Comparison of ENCODE assay signal across 12 cellular contexts in the genomic region with DNA sequence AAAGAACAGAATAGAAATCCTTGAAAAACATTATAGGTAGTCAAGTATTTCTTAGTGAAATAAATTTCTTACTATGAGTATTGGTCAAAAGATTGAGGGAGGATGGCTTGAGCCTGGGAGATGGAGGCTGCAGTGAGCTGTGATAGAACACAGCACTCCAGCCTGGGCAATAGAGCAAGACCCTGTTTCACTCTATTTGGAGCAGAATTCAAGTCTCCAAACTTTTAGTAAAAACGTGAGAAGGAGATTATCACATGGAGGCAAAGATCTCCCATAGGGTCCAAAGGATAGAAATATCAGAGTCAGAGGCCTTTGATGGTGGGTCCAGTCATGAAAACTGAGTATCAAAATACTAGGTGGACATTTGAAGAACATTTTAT. TPM values are rescaled to one million over a fixed set of nuclear protein-coding genes. Genes with fewer than 3 reads are reported as not detected.
A peak's percentile ranks its signal among the peaks of the same experiment; 100 is the strongest.
DNase-seq lines count a peak whose midpoint lies in the region; TF ChIP-seq lines count a peak whose summit lies in the region.
"Had no signal": no experiment of that assay in that cellular context is flagged by ENCODE, and none has a peak within 500 bp of the region (broad histone marks: within the 10 kb centered on the region; RNA-seq: fewer than 3 reads in every experiment).

No MANE protein-coding gene starts in this region.

- H3K4me1 ChIP-seq in PC-9 (replicated peaks; ENCODE audit: insufficient read depth), result peaks cover 23% of the 10 kb centered on the region
- H3K4me1 ChIP-seq in skeletal muscle tissue (ENCODE audit: control insufficient read depth in 3 of 3, insufficient read depth in 3 of 3, low read length in 3 of 3), result peaks cover 16 to 25% (median 19%) of the 10 kb centered on the region in 3 donors

- peak overlapping the region; percentile 86 for H3K4me3 Mint-ChIP-seq in T-helper 1 cell treated with Interleukin-12 subunit alpha and Interleukin-12 subunit beta and Interleukin-4 antibody, amounts not matched to agents 30 μg/mL and 1 μg/mL, for 36 hours
- peak overlapping the region; percentile 98 for H3K4me3 Mint-ChIP-seq in endothelial cell (ENCODE audit: unreplicated experiment)

- peaks cover 17% of the 10 kb centered on the region for H3K9me3 Mint-ChIP-seq in T-helper 1 cell treated with Interleukin-12 subunit alpha and Interleukin-12 subunit beta and Interleukin-4 antibody, amounts not matched to agents 30 μg/mL and 1 μg/mL, for 36 hours
- peaks cover 6% of the 10 kb centered on the region for H3K9me3 Mint-ChIP-seq in endothelial cell (ENCODE audit: unreplicated experiment)

- peaks cover 35% of the 10 kb centered on the region for H3K79me2 ChIP-seq in PC-9 (ENCODE audit: low read depth)

- no peak overlapping the region for H2AFZ ChIP-seq in PC-9

- POLR2A ChIA-PET in PC-9 (lab: Charles Lee; ENCODE audit: unreplicated experiment), result interaction anchor here (0.6 kb wide), 2 partner anchors 125 to 536 kb away, joined by 3 read pairs; no protein-coding TSS in a partner anchor

- no peaks in the 10 kb centered on the region for H3K27me3 Mint-ChIP-seq in T-helper 1 cell treated with Interleukin-12 subunit alpha and Interleukin-12 subunit beta and Interleukin-4 antibody, amounts not matched to agents 30 μg/mL and 1 μg/mL, for 36 hours (ENCODE audit: low read depth)
- H3K27me3 Mint-ChIP-seq in endothelial cell (ENCODE audit: unreplicated experiment), result peaks cover 15% of the 10 kb centered on the region

- H3K36me3 ChIP-seq in PC-9 (ENCODE audit: low read depth) (peaks cover 6% of the 10 kb centered on the region), skeletal muscle tissue (ENCODE audit: control insufficient read depth in 3 of 3, insufficient read depth in 3 of 3, low read length in 3 of 3) (peaks cover 0 to 2% (median 0%) of the 10 kb centered on the region in 3 donors)

- no peak overlapping the region for H3K27ac Mint-ChIP-seq in T-helper 1 cell treated with Interleukin-12 subunit alpha and Interleukin-12 subunit beta and Interleukin-4 antibody, amounts not matched to agents 30 μg/mL and 1 μg/mL, for 36 hours
- H3K27ac Mint-ChIP-seq in endothelial cell (ENCODE audit: unreplicated experiment), result no peak overlapping the region

- intact Hi-C loops in PC-9 (cut with micrococcal nuclease; ENCODE audit: unreplicated experiment), result loop anchor here (5.0 kb wide), 2 partner anchors 478 to 673 kb away; a partner anchor contains a TSS

- DNase-seq in T-helper 1 cell (no peak), PC-9 (no peak), endothelial cell (ENCODE audit: low spot score) (no peak), NOMO-1 (lab: John Stamatoyannopoulos, UW; ENCODE audit: unreplicated experiment in 2 of 2) (no peak), DMS53 treated with DMSO at 0.1 percent for 48 hours (lab: John Stamatoyannopoulos, UW; ENCODE audit: unreplicated experiment) (no peak), NCI-H1436 treated with DMSO at 0.1 percent for 48 hours (lab: John Stamatoyannopoulos, UW) (no peak)
- DNase-seq: 8988T, activated gamma-delta T cell, NCI-H1105 had no signal

- H3K4me1 Mint-ChIP-seq in T-helper 1 cell treated with Interleukin-12 subunit alpha and Interleukin-12 subunit beta and Interleukin-4 antibody, amounts not matched to agents 30 μg/mL and 1 μg/mL, for 36 hours (ENCODE audit: low read depth), result peaks cover 18% of the 10 kb centered on the region
- H3K4me1 Mint-ChIP-seq in endothelial cell (ENCODE audit: unreplicated experiment), result peaks cover 18% of the 10 kb centered on the region

- H4K20me1 ChIP-seq in PC-9 (ENCODE audit: insufficient read depth), result 0 out of 2 replicates have a peak, but pooled peaks cover 6% of the 10 kb centered on the region

- BruUV-seq in PC-9 (replicated peaks; lab: Mats Ljungman, UMichigan), result no TSS peak

- H3F3A ChIP-seq in PC-9 (ENCODE audit: insufficient read depth, low read depth), result peaks cover 19% of the 10 kb centered on the region

- H3K27me3 ChIP-seq in PC-9 (ENCODE audit: insufficient read depth, low read depth) (no peaks in the 10 kb centered on the region), skeletal muscle tissue (ENCODE audit: control insufficient read depth in 3 of 3, insufficient read depth in 3 of 3, low read length in 3 of 3) (no peaks in the 10 kb centered on the region)
- H3K27me3 ChIP-seq: SJSA1 had no signal

- H3K9me2 ChIP-seq in PC-9 (ENCODE audit: insufficient read depth), result no peaks in the 10 kb centered on the region

- H3K9me3 ChIP-seq in PC-9 (ENCODE audit: insufficient read depth, low read depth) (no peaks in the 10 kb centered on the region), skeletal muscle tissue (ENCODE audit: control insufficient read depth in 3 of 3, low read length in 3 of 3) (no peaks in the 10 kb centered on the region)
- H3K9me3 ChIP-seq: SJSA1 had no signal

- H3K4me3 ChIP-seq in PC-9, result peak overlapping the region; percentile 86
- peak overlapping the region; percentile 79 to 94 (median 84) for H3K4me3 ChIP-seq in skeletal muscle tissue (ENCODE audit: low read length in 3 of 3)

- TF ChIP-seq CTCF in PC-9 (conservative IDR thresholded peaks at IDR 0.05) (no peak), endothelial cell (IDR thresholded peaks at IDR 0.05; ENCODE audit: unreplicated experiment) (no peak)

- peak overlapping the region in 2 of 3 donors; percentile 98 to 99 for H3K9ac ChIP-seq in skeletal muscle tissue (ENCODE audit: low read depth in 1 of 3, low read length in 3 of 3)

- peaks cover 38% of the 10 kb centered on the region for H3K36me3 Mint-ChIP-seq in T-helper 1 cell treated with Interleukin-12 subunit alpha and Interleukin-12 subunit beta and Interleukin-4 antibody, amounts not matched to agents 30 μg/mL and 1 μg/mL, for 36 hours (ENCODE audit: low read depth)
- H3K36me3 Mint-ChIP-seq in endothelial cell (ENCODE audit: low read depth, unreplicated experiment), result peaks cover 15% of the 10 kb centered on the region

- CTCF ChIA-PET in PC-9 (lab: Charles Lee), result interaction anchor here (0.6 to 1.1 kb wide), 5 partner anchors 23 to 297 kb away, joined by 3 to 15 read pairs (median 5); no protein-coding TSS in a partner anchor

- H3K4me2 ChIP-seq in PC-9, result peak overlapping the region; percentile 85

- no peak overlapping the region for H3K27ac ChIP-seq in PC-9
- H3K27ac ChIP-seq in skeletal muscle tissue (ENCODE audit: low read depth, low read length), result peak overlapping the region; percentile 99
- H3K27ac ChIP-seq: SJSA1 had no signal

RNA-seq across cellular contexts. Expression of a gene that starts 2.4 kb away (rescaled TPM):
- 469 and 532 TPM in 2 replicates for total RNA-seq in PC-9 (2021)
- 430 TPM for total RNA-seq in endothelial cell (ENCODE audit: unreplicated experiment)
- 694 TPM for total RNA-seq in skeletal muscle tissue

RNA-seq across cellular contexts. Expression of a gene that starts 16.8 kb away (rescaled TPM):
- total RNA-seq in PC-9 (2021) (381 and 383 TPM in 2 replicates), endothelial cell (ENCODE audit: unreplicated experiment) (298 TPM), skeletal muscle tissue (178 TPM)

RNA-seq across cellular contexts. Expression of a gene that starts 25.4 kb away (rescaled TPM):
- 0.88 and 1.3 TPM in 2 replicates for total RNA-seq in PC-9 (2021)
- 0.49 TPM for total RNA-seq in endothelial cell (ENCODE audit: unreplicated experiment)
- 661 TPM for total RNA-seq in skeletal muscle tissue
- total RNA-seq: SJSA1 had no signal

Comparison
In these comparisons a context has a peak if more than half of its experiments do, and no peak if none do; other contexts are left out.
1. RNA of a gene that starts 25.4 kb away (total RNA-seq): 661 TPM in skeletal muscle tissue (single experiment); 0.88 to 1.3 TPM in PC-9 and 0.49 TPM in endothelial cell (single experiment); every median in the first group is over 100 times any median in the second.